In the genomic region with DNA sequence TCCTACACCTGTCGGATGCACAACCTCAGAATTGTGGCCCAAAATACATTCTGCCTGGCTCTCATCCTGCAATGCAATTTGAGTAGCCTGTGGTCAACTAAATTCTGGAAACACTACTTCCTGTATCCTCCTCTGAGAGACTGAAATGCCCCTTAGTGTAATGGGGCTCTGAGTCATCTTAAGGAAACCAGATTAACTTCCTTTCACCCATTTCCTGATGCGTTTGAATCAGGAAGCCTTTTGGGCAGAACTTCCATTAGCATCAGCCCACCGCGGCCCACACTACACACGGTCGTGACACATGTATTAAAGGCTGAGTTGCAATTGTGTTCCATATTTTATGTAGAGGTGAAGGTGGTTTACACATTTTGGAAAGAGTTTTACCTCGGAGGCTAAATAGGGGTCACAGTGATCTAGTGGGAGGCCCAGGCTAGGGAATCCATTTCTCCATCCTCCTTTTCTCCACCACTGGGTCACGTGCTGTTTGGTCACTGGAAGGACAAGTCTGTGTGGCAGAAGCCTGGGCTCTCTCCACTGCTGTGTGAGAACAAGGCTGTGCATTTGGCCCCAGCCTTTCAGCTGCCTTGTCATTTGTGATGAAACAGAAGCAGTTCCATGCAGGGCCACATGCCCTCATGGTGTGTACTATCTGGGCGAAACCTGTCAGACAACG, we compare ENCODE assay signal across 10 cellular contexts. TPM values are rescaled to one million over a fixed set of nuclear protein-coding genes. Genes with fewer than 3 reads are reported as not detected.
DNase-seq lines count a peak whose midpoint lies in the region; ATAC-seq and TF ChIP-seq lines count a peak whose summit lies in the region.
"Had no signal": no experiment of that assay in that cellular context is flagged by ENCODE, and none has a peak within 500 bp of the region (broad histone marks: within the 10 kb centered on the region; RNA-seq: fewer than 3 reads in every experiment).

No MANE protein-coding gene starts in this region.

- no peak overlapping the region for H3K9ac ChIP-seq in smooth muscle cell (ENCODE audit: low read depth)

- H3K79me2 ChIP-seq in smooth muscle cell (ENCODE audit: low read depth) = peaks cover 8% of the 10 kb centered on the region

- no peak for ATAC-seq in GM18873 (IDR thresholded peaks at IDR 0.05; ENCODE audit: low FRiP score, unreplicated experiment)

- no peak overlapping the region for H3K4me3 ChIP-seq in cardiac fibroblast (replicated peaks in 1 of 2; ENCODE audit: low read depth in 2 of 2, low read length in 2 of 2)
- no peak overlapping the region for H3K4me3 ChIP-seq in smooth muscle cell
- H3K4me3 ChIP-seq: gastrocnemius medialis had no signal

- peaks cover 99% of the 10 kb centered on the region for H4K20me1 ChIP-seq in smooth muscle cell (ENCODE audit: low read depth)

- peak overlapping the region; percentile 89 for H3K27ac ChIP-seq in smooth muscle cell (ENCODE audit: low read depth)
- H3K27ac ChIP-seq: gastrocnemius medialis had no signal

- no peaks in the 10 kb centered on the region for H3K36me3 ChIP-seq in smooth muscle cell (ENCODE audit: low read depth)
- H3K36me3 ChIP-seq: gastrocnemius medialis had no signal

- DNase-seq in activated CD8-positive, alpha-beta memory T cell treated with anti-CD3 and anti-CD28 coated beads, Interleukin-2, amount 50 U/mL, for 4 hours = peak; percentile 25
- no peak for DNase-seq in activated CD8-positive, alpha-beta memory T cell treated with anti-CD3 and anti-CD28 coated beads, Interleukin-2, amount 50 U/mL, for 48 hours
- DNase-seq in NCI-H2196 treated with DMSO at 0.1 percent for 48 hours (lab: John Stamatoyannopoulos, UW; ENCODE audit: unreplicated experiment) (peak; percentile 8), cardiac fibroblast (ENCODE audit: low read depth in 2 of 2) (peak; percentile 69 to 73), smooth muscle cell (lab: John Stamatoyannopoulos, UW; ENCODE audit: unreplicated experiment) (no peak), NCI-H524 treated with DMSO at 0.1 percent for 48 hours (lab: John Stamatoyannopoulos, UW) (no peak), mesenteric fat pad (ENCODE audit: low spot score) (no peak)
- DNase-seq: gastrocnemius medialis, NCI-H446 had no signal

- no peak overlapping the region for H2AFZ ChIP-seq in smooth muscle cell (ENCODE audit: low read depth)

- H3F3A ChIP-seq in smooth muscle cell (ENCODE audit: low read depth) = peaks cover 25% of the 10 kb centered on the region

- H3K4me1 ChIP-seq in smooth muscle cell (ENCODE audit: low read depth) = no peaks in the 10 kb centered on the region

- H3K27me3 ChIP-seq in smooth muscle cell (ENCODE audit: low read depth) = no peaks in the 10 kb centered on the region
- H3K27me3 ChIP-seq: gastrocnemius medialis had no signal

- H3K4me2 ChIP-seq in smooth muscle cell = no peak overlapping the region

- WGBS in smooth muscle cell (ENCODE audit: low lambda C conversion rate) = 75% methylated on average over 10 of the region's 10 CpGs

- H3K9me3 ChIP-seq in smooth muscle cell (replicated peaks; ENCODE audit: low read depth) = no peaks in the 10 kb centered on the region
- H3K9me3 ChIP-seq: gastrocnemius medialis had no signal

- no peak for TF ChIP-seq CTCF in cardiac fibroblast (IDR thresholded peaks at IDR 0.05; ENCODE audit: low read depth, low read length)
- no peak for TF ChIP-seq CTCF in smooth muscle cell (IDR thresholded peaks at IDR 0.05; ENCODE audit: borderline replicate concordance, insufficient read depth, poor library complexity, severe bottlenecking)

RNA-seq across cellular contexts. Expression of gene DAP, which starts 55.9 kb away (rescaled TPM):
- total RNA-seq in smooth muscle cell (52.3 and 63.7 TPM in 2 replicates), mesenteric fat pad (71.1 TPM)
- 160 and 190 TPM in 2 replicates for polyA plus RNA-seq in smooth muscle cell

Comparison
In these comparisons a context has a peak if more than half of its experiments do, and no peak if none do; other contexts are left out.
1. DNase-seq: peak in activated CD8-positive, alpha-beta memory T cell treated with anti-CD3 and anti-CD28 coated beads, Interleukin-2, amount 50 U/mL, for 4 hours (single experiment), NCI-H2196 treated with DMSO at 0.1 percent for 48 hours (single experiment) and cardiac fibroblast (2 of 2); none in activated CD8-positive, alpha-beta memory T cell treated with anti-CD3 and anti-CD28 coated beads, Interleukin-2, amount 50 U/mL, for 48 hours (single experiment), smooth muscle cell (single experiment), NCI-H524 treated with DMSO at 0.1 percent for 48 hours (single experiment) and mesenteric fat pad (single experiment).